In the genomic region with DNA sequence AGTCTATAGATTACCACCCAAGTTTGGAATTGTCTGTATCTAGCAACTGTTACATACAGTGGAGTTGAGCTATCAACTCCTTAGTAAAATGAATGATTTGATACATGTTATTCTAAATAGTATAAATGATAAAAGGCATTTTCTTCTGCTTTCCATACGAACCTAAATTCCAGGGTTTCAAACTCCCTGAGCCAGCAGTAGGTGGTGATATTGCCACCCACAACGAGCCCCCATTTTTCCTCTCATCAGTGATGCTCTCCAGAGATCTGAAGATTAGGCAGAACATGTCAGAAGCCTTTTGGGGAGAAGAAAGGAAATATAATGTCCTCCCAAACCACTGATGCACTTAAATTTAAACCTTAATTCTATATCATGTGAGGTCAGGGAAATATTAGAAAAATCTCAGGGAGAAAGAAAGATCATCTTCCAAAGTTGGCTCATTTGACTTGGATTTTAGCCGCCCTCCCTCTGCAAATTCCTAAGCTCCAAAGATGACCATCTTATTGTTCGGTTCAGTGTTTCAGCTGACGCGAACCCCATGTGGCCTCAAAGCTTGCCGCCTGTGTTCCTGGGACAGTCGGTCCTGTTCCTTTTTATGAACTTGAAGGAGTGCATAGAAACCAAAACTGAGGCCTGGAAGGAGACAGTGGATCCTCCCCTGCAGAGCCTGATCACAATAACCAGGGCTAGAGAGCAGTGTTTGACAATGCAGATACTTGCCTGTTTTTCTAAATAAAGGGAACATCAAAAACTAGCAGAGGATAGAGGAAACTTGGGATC, we compare ENCODE assay signal across 8 cellular contexts. TPM values are rescaled to one million over a fixed set of nuclear protein-coding genes. Genes with fewer than 3 reads are reported as not detected.
DNase-seq lines count a peak whose midpoint lies in the region; ATAC-seq and TF ChIP-seq lines count a peak whose summit lies in the region.

No MANE protein-coding gene starts in this region.

- H3K4me3 ChIP-seq in cardiac fibroblast (replicated peaks in 1 of 2; ENCODE audit: low read depth in 2 of 2, low read length in 2 of 2), result peak overlapping the region in 1 of 2 donors; percentile 16

- no peak for TF ChIP-seq EP300 in Ishikawa (IDR thresholded peaks at IDR 0.05; ENCODE audit: borderline replicate concordance)

- no peak for ATAC-seq in left lobe of liver

- TF ChIP-seq CTCF in cardiac fibroblast (IDR thresholded peaks at IDR 0.05; ENCODE audit: low read depth, low read length), result peak; percentile 58

- TF ChIP-seq RAD21 in Ishikawa (IDR thresholded peaks at IDR 0.05; ENCODE audit: low read depth), result peak; percentile 19; the same call in 1 of the 2 replicates

- peak; percentile 58 for DNase-seq in AG08395 (ENCODE audit: low spot score)
- peak; percentile 67 to 73 for DNase-seq in cardiac fibroblast (ENCODE audit: low read depth in 2 of 2)
- peak; percentile 52 for DNase-seq in midbrain (lab: John Stamatoyannopoulos, UW)
- no peak for DNase-seq in GF-D8 (lab: John Stamatoyannopoulos, UW)
- DNase-seq in activated effector memory CD4-positive, alpha-beta T cell treated with Interleukin-2 at 50 U/mL for 16 hours, result no peak
- DNase-seq in left lobe of liver (ENCODE audit: low spot score), result no peak
- no peak for DNase-seq in GOT3 (lab: John Stamatoyannopoulos, UW)

TF ChIP-seq in Ishikawa, 13 proteins besides CTCF, POLR2A, EP300 and RAD21:
- TF ChIP-seq TEAD4 (IDR thresholded peaks at IDR 0.05) (no peak), TCF12 (IDR thresholded peaks at IDR 0.05; ENCODE audit: low read depth) (no peak), FOXM1 (IDR thresholded peaks at IDR 0.05; ENCODE audit: borderline replicate concordance, low read depth) (no peak), NFIC (IDR thresholded peaks at IDR 0.05) (no peak), ZBTB7A (IDR thresholded peaks at IDR 0.05; ENCODE audit: low read depth) (no peak), CREB1 (IDR thresholded peaks at IDR 0.05; ENCODE audit: low read depth) (no peak), TAF1 (IDR thresholded peaks at IDR 0.05; ENCODE audit: low read depth) (no peak)
- TF ChIP-seq, protein P1, sequence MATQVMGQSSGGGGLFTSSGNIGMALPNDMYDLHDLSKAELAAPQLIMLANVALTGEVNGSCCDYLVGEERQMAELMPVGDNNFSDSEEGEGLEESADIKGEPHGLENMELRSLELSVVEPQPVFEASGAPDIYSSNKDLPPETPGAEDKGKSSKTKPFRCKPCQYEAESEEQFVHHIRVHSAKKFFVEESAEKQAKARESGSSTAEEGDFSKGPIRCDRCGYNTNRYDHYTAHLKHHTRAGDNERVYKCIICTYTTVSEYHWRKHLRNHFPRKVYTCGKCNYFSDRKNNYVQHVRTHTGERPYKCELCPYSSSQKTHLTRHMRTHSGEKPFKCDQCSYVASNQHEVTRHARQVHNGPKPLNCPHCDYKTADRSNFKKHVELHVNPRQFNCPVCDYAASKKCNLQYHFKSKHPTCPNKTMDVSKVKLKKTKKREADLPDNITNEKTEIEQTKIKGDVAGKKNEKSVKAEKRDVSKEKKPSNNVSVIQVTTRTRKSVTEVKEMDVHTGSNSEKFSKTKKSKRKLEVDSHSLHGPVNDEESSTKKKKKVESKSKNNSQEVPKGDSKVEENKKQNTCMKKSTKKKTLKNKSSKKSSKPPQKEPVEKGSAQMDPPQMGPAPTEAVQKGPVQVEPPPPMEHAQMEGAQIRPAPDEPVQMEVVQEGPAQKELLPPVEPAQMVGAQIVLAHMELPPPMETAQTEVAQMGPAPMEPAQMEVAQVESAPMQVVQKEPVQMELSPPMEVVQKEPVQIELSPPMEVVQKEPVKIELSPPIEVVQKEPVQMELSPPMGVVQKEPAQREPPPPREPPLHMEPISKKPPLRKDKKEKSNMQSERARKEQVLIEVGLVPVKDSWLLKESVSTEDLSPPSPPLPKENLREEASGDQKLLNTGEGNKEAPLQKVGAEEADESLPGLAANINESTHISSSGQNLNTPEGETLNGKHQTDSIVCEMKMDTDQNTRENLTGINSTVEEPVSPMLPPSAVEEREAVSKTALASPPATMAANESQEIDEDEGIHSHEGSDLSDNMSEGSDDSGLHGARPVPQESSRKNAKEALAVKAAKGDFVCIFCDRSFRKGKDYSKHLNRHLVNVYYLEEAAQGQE (IDR thresholded peaks at IDR 0.05; ENCODE audit: low read depth), result no peak
- TF ChIP-seq, protein P2, sequence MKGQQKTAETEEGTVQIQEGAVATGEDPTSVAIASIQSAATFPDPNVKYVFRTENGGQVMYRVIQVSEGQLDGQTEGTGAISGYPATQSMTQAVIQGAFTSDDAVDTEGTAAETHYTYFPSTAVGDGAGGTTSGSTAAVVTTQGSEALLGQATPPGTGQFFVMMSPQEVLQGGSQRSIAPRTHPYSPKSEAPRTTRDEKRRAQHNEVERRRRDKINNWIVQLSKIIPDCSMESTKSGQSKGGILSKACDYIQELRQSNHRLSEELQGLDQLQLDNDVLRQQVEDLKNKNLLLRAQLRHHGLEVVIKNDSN (IDR thresholded peaks at IDR 0.05), result no peak

RNA-seq across cellular contexts. Expression of a gene that starts 2.3 kb away (rescaled TPM):
- 5.0 TPM for total RNA-seq in left lobe of liver

RNA-seq across cellular contexts. Expression of a gene that starts 22.0 kb away (rescaled TPM):
- 9.2 TPM for total RNA-seq in left lobe of liver

Comparison
In these comparisons a context has a peak if more than half of its experiments do, and no peak if none do; other contexts are left out.
1. DNase-seq: peak in AG08395 (single experiment), cardiac fibroblast (2 of 2) and midbrain (single experiment); none in GF-D8 (single experiment), activated effector memory CD4-positive, alpha-beta T cell treated with Interleukin-2 at 50 U/mL for 16 hours (single experiment), left lobe of liver (single experiment) and GOT3 (single experiment).